18 cellular contexts compared by ENCODE assay signal in genomic region chr5:36900279-36900678, GRCh38.
"Had no signal": no experiment of that assay in that cellular context is flagged by ENCODE, and none has a peak within 500 bp of the region (broad histone marks: within the 10 kb centered on the region; RNA-seq: fewer than 3 reads in every experiment).

No MANE protein-coding gene starts in this region.

- DNase-seq: activated CD4-positive, alpha-beta memory T cell treated with anti-CD3 and anti-CD28 coated beads for 36 hours; activated CD4-positive, alpha-beta T cell treated with anti-CD3 and anti-CD28 coated beads for 48 hours; activated CD4-positive, CD25-positive, alpha-beta regulatory T cell; activated effector memory CD4-positive, alpha-beta T cell treated with anti-CD3 and anti-CD28 coated beads, Interleukin-2, amount 50 U/mL, for 16 hours; activated naive CD4-positive, alpha-beta T cell treated with anti-CD3 and anti-CD28 coated beads, Interleukin-2, amount 10 ng/mL, durations not matched to agents 7 days and 5 days; effector CD4-positive, alpha-beta T cell; erythroblast; foreskin keratinocyte; naive thymus-derived CD4-positive, alpha-beta T cell; retina; spleen; stimulated activated CD4-positive, alpha-beta T cell treated with anti-CD3 and anti-CD28 coated beads, Interleukin-4, amount 100 ng/mL, for 1 hour; stimulated activated naive CD4-positive, alpha-beta T cell treated with Interleukin-2 at 50 U/mL for 16 hours; T-helper 17 cell; upper lobe of left lung had no signal

- H3K27ac ChIP-seq: cardiac muscle cell, foreskin keratinocyte, spleen, thoracic aorta, upper lobe of left lung had no signal

- H3K36me3 ChIP-seq: cardiac muscle cell, spleen, thoracic aorta, upper lobe of left lung had no signal

- H3K9me3 ChIP-seq: thoracic aorta, upper lobe of left lung had no signal

- H3K27me3 ChIP-seq: cardiac muscle cell, foreskin keratinocyte, spleen, upper lobe of left lung had no signal

- ATAC-seq: foreskin keratinocyte; left lobe of liver; naive thymus-derived CD4-positive, alpha-beta T cell; T-helper 17 cell had no signal

- H3K4me3 ChIP-seq: cardiac muscle cell, spleen, thoracic aorta, upper lobe of left lung had no signal
